In genomic region chr18:78829021-78829420, GRCh38 we compare ENCODE assay signal across 7 cellular contexts.
DNase-seq lines count a peak whose midpoint lies in the region; ATAC-seq and TF ChIP-seq lines count a peak whose summit lies in the region.
"Not testable (repeated sequence)": the region's sequence is repeated elsewhere in the genome, so short reads cannot be mapped to it uniquely, and the experiment has no call there.

No MANE protein-coding gene starts in this region.

- not testable (repeated sequence) for H3K79me1 ChIP-seq in neuronal stem cell (ENCODE audit: low read depth, low read length)

- not testable (repeated sequence) for H3K9me3 ChIP-seq in neuronal stem cell (replicated peaks in 1 of 2; ENCODE audit: control insufficient read depth in 2 of 2, insufficient read depth in 1 of 2, low read depth in 1 of 2, low read length in 2 of 2); thyroid gland; vagina

- not testable (repeated sequence) for H3K9ac ChIP-seq in neuronal stem cell (ENCODE audit: low read depth, low read length, poor library complexity)

- not testable (repeated sequence) for H3K4me3 ChIP-seq in LNCaP clone FGC (ENCODE audit: low read depth, low read length); neuronal stem cell (ENCODE audit: low read length in 2 of 2); thyroid gland (replicated peaks in 1 of 3); vagina

- H3K14ac ChIP-seq in neuronal stem cell (ENCODE audit: low read length), result not testable (repeated sequence)

- not testable (repeated sequence) for H4K91ac ChIP-seq in neuronal stem cell (ENCODE audit: low read depth, low read length, poor library complexity)

- not testable (repeated sequence) for TF ChIP-seq CTCF in LNCaP clone FGC (IDR thresholded peaks at IDR 0.05; ENCODE audit: control insufficient read depth, extremely low read depth, insufficient read depth); VCaP (conservative IDR thresholded peaks at IDR 0.05); thyroid gland (IDR thresholded peaks at IDR 0.05); vagina (IDR thresholded peaks at IDR 0.05)

- H3K4me2 ChIP-seq in neuronal stem cell (ENCODE audit: insufficient read depth, low read length, poor library complexity, severe bottlenecking), result not testable (repeated sequence)

- no CpG with 5 or more reads among the region's 16 CpGs for WGBS in neuronal stem cell (ENCODE audit: extremely low coverage in 2 of 2, insufficient read length in 2 of 2, insufficient replicate concordance in 1 of 2), 2 donors
- WGBS in thyroid gland, 2 donors, result 45 to 51% methylated on average over 11 to 12 of the region's 16 CpGs

- not testable (repeated sequence) for H4K8ac ChIP-seq in neuronal stem cell (ENCODE audit: low read depth, low read length)

- H3K27ac ChIP-seq in VCaP (peak overlapping the region; percentile 46; the same call in 1 of the 2 replicates), neuronal stem cell (replicated peaks; ENCODE audit: low read length) (peak overlapping the region; percentile 35)
- not testable (repeated sequence) for H3K27ac ChIP-seq in thyroid gland, vagina

- not testable (repeated sequence) for H3K27me3 ChIP-seq in neuronal stem cell (ENCODE audit: control insufficient read depth in 3 of 3, insufficient read depth in 3 of 3, low read depth in 1 of 3, low read length in 3 of 3); thyroid gland; vagina

- peak overlapping the region; percentile 42 for H2AK5ac ChIP-seq in neuronal stem cell (ENCODE audit: low read depth, low read length)

- not testable (repeated sequence) for H3K4ac ChIP-seq in neuronal stem cell (ENCODE audit: low read length)

- not testable (repeated sequence) for H2AFZ ChIP-seq in neuronal stem cell (ENCODE audit: low read length)

- H3K23ac ChIP-seq in neuronal stem cell (ENCODE audit: low read depth, low read length, poor library complexity), result peak overlapping the region; percentile 19

- TF ChIP-seq POLR2A in thyroid gland (IDR thresholded peaks at IDR 0.05); vagina (IDR thresholded peaks at IDR 0.05): not testable (repeated sequence)

- not testable (repeated sequence) for H3K36me3 ChIP-seq in neuronal stem cell (replicated peaks in 1 of 2; ENCODE audit: control insufficient read depth in 2 of 2, insufficient read depth in 2 of 2, low read length in 2 of 2); thyroid gland; vagina

- H3K4me1 ChIP-seq in neuronal stem cell (ENCODE audit: control insufficient read depth in 2 of 2, insufficient read depth in 1 of 2, low read depth in 1 of 2, low read length in 2 of 2), result peaks cover 0 to 19% of the 10 kb centered on the region in 2 donors
- H3K4me1 ChIP-seq in thyroid gland, vagina: not testable (repeated sequence)

- H2BK12ac ChIP-seq in neuronal stem cell (ENCODE audit: low read length), result peak overlapping the region; percentile 36

- H3K18ac ChIP-seq in neuronal stem cell (ENCODE audit: low read length), result peak overlapping the region; percentile 84

- ATAC-seq in left colon, result peak; percentile 50

- DNase-seq in Daoy (ENCODE audit: low read depth), result peak; percentile 34
- DNase-seq in LNCaP clone FGC (ENCODE audit: low read depth), result peak; percentile 46
- peak in 1 of 2 donors; percentile 36 for DNase-seq in left colon
- DNase-seq in neuronal stem cell (ENCODE audit: low spot score), result not testable (repeated sequence)
- peak; percentile 47 to 55 for DNase-seq in thyroid gland
- peak; percentile 58 to 74 for DNase-seq in vagina (ENCODE audit: extremely low spot score in 2 of 2)

- H2BK120ac ChIP-seq in neuronal stem cell (ENCODE audit: low read depth, low read length), result not testable (repeated sequence)

- not testable (repeated sequence) for H2BK15ac ChIP-seq in neuronal stem cell (ENCODE audit: low read length)

- intact Hi-C loops in left colon (cut with DNase I, micrococcal nuclease); thyroid gland (cut with DNase I); vagina (cut with DNase I): not testable (repeated sequence)

- H2BK5ac ChIP-seq in neuronal stem cell (ENCODE audit: low read length), result not testable (repeated sequence)
